Comparison of ENCODE assay signal across 27 cellular contexts in genomic region chr17:3697157-3697515, GRCh38. TPM values are rescaled to one million over a fixed set of nuclear protein-coding genes. Genes with fewer than 3 reads are reported as not detected.
DNase-seq lines count a peak whose midpoint lies in the region; ATAC-seq, FAIRE-seq and TF ChIP-seq lines count a peak whose summit lies in the region.
"Had no signal": no experiment of that assay in that cellular context is flagged by ENCODE, and none has a peak within 500 bp of the region (broad histone marks: within the 10 kb centered on the region; RNA-seq: fewer than 3 reads in every experiment).

No MANE protein-coding gene starts in this region.

- ATAC-seq in CD8-positive, alpha-beta T cell = no peak
- ATAC-seq in heart left ventricle = peak in 3 of 4 donors; percentile 38 to 40 (median 40)
- ATAC-seq in GM18502 (IDR thresholded peaks at IDR 0.05; ENCODE audit: poor library complexity, unreplicated experiment) = no peak
- ATAC-seq: activated T-cell treated with anti-CD3 and anti-CD28 coated beads, Interleukin-2, amount 50 U/mL, for 4 hours; effector memory CD8-positive, alpha-beta T cell; left lobe of liver had no signal

- H4K20me1 ChIP-seq in OCI-LY7 (ENCODE audit: insufficient read depth, low read length) = 0 out of 2 replicates have a peak, but pooled peaks cover 4% of the 10 kb centered on the region
- no peaks in the 10 kb centered on the region for H4K20me1 ChIP-seq in osteoblast (ENCODE audit: insufficient read depth, low read length)

- no peaks in the 10 kb centered on the region for H3K27me3 Mint-ChIP-seq in CD8-positive, alpha-beta T cell (ENCODE audit: low read depth)
- H3K27me3 Mint-ChIP-seq: effector memory CD8-positive, alpha-beta T cell had no signal

- H3K4me3 ChIP-seq in CD8-positive, alpha-beta T cell (ENCODE audit: low read depth, low read length) = no peak overlapping the region
- H3K4me3 ChIP-seq in OCI-LY7 (ENCODE audit: low read depth, low read length, poor library complexity, severe bottlenecking) (no peak overlapping the region), heart left ventricle (peak overlapping the region in 6 of 12 donors; percentile 50 to 68 (median 59)), osteoblast (ENCODE audit: insufficient read depth, low read length) (no peak overlapping the region)

- H3K9me3 ChIP-seq in CD8-positive, alpha-beta T cell (ENCODE audit: low read length) = no peaks in the 10 kb centered on the region
- H3K9me3 ChIP-seq in OCI-LY7 (ENCODE audit: low read length) = peaks cover 13% of the 10 kb centered on the region; the same call in 1 of the 2 replicates
- H3K9me3 ChIP-seq in heart left ventricle = peaks cover 0 to 9% (median 0%) of the 10 kb centered on the region in 12 donors
- peaks cover 4% of the 10 kb centered on the region for H3K9me3 ChIP-seq in osteoblast (ENCODE audit: low read depth, low read length)
- H3K9me3 ChIP-seq: adrenal gland had no signal

- H3K9me2 ChIP-seq in OCI-LY7 (ENCODE audit: insufficient read depth, low read length) = no peaks in the 10 kb centered on the region

- peaks cover 15% of the 10 kb centered on the region for H3K4me1 ChIP-seq in CD8-positive, alpha-beta T cell (ENCODE audit: insufficient read depth, low read length)
- H3K4me1 ChIP-seq in OCI-LY7 (ENCODE audit: insufficient read depth, low read length, poor library complexity, severe bottlenecking) = peaks cover 25% of the 10 kb centered on the region
- H3K4me1 ChIP-seq in heart left ventricle = peaks cover 0 to 23% (median 8%) of the 10 kb centered on the region in 12 donors
- H3K4me1 ChIP-seq in osteoblast (ENCODE audit: insufficient read depth, low read length) = peaks cover 12% of the 10 kb centered on the region

- H3K9me3 Mint-ChIP-seq in CD8-positive, alpha-beta T cell = no peaks in the 10 kb centered on the region
- H3K9me3 Mint-ChIP-seq: activated T-cell treated with anti-CD3 and anti-CD28 coated beads, Interleukin-2, amount 50 U/mL, for 4 hours; effector memory CD8-positive, alpha-beta T cell; immature natural killer cell; mesothelial cell of epicardium; neural crest cell had no signal

- no peak for TF ChIP-seq POLR2A in heart left ventricle (IDR thresholded peaks at IDR 0.05)
- TF ChIP-seq POLR2A in H54 (IDR thresholded peaks at IDR 0.05; ENCODE audit: low read depth, low read length) = no peak

- H3K4me1 Mint-ChIP-seq in CD8-positive, alpha-beta T cell (ENCODE audit: low read depth) = peaks cover 21% of the 10 kb centered on the region

- H3K27ac ChIP-seq in CD8-positive, alpha-beta T cell (ENCODE audit: low read depth, low read length) = no peak overlapping the region
- H3K27ac ChIP-seq in OCI-LY7 (ENCODE audit: low read depth, low read length, poor library complexity, severe bottlenecking) (peak overlapping the region; percentile 87), heart left ventricle (peak overlapping the region in 1 of 12 donors; percentile 29), osteoblast (ENCODE audit: low read depth, low read length) (no peak overlapping the region)
- H3K27ac ChIP-seq: adrenal gland, KMS-11, parathyroid adenoma, suprapubic skin had no signal

- H3K27ac Mint-ChIP-seq in CD8-positive, alpha-beta T cell = no peak overlapping the region
- H3K27ac Mint-ChIP-seq: brain, mesothelial cell of epicardium had no signal

- H2AFZ ChIP-seq in OCI-LY7 (ENCODE audit: low read length) (no peak overlapping the region), osteoblast (ENCODE audit: low read length) (no peak overlapping the region)

- H3K4me2 ChIP-seq in OCI-LY7 (ENCODE audit: low read length) = peak overlapping the region; percentile 75; the same call in 1 of the 2 replicates
- no peak overlapping the region for H3K4me2 ChIP-seq in osteoblast (ENCODE audit: insufficient read depth, low read length)
- H3K4me2 ChIP-seq: KMS-11 had no signal

- CTCF ChIA-PET in CD8-positive, alpha-beta T cell (lab: Charles Lee) = interaction anchor here (0.8 to 1.4 kb wide), 3 partner anchors 15 to 147 kb away, joined by 3 to 8 read pairs (median 3); no protein-coding TSS in a partner anchor
- CTCF ChIA-PET in OCI-LY7 (lab: Charles Lee; ENCODE audit: unreplicated experiment) = no interaction called here

- H3K27me3 ChIP-seq in CD8-positive, alpha-beta T cell (ENCODE audit: insufficient read depth, low read length) = no peaks in the 10 kb centered on the region
- peaks cover 0 to 39% (median 10%) of the 10 kb centered on the region in 9 donors for H3K27me3 ChIP-seq in heart left ventricle
- H3K27me3 ChIP-seq in osteoblast (ENCODE audit: insufficient read depth, low read length) = peaks cover 3% of the 10 kb centered on the region

- H3K36me3 Mint-ChIP-seq in CD8-positive, alpha-beta T cell = peaks cover 2% of the 10 kb centered on the region
- H3K36me3 Mint-ChIP-seq: immature natural killer cell, mesothelial cell of epicardium had no signal

- H3K79me2 ChIP-seq in OCI-LY7 (ENCODE audit: insufficient read depth, low read depth, low read length) (peaks cover 37% of the 10 kb centered on the region), osteoblast (ENCODE audit: insufficient read depth, low read length) (no peaks in the 10 kb centered on the region)

- no peak for DNase-seq in CD8-positive, alpha-beta T cell
- no peak for DNase-seq in OCI-LY7 (ENCODE audit: low spot score)
- no peak for DNase-seq in heart left ventricle
- peak; percentile 64 for DNase-seq in osteoblast (ENCODE audit: insufficient read length, low spot score, missing footprints)
- no peak for DNase-seq in Kasumi-1 (lab: John Stamatoyannopoulos, UW)
- DNase-seq in H54 (ENCODE audit: insufficient read length, low spot score) = no peak
- no peak for DNase-seq in NCI-H2029 (lab: John Stamatoyannopoulos, UW)
- DNase-seq: activated CD4-positive, alpha-beta T cell treated with anti-CD3 and anti-CD28 coated beads for 4 hours; activated naive CD4-positive, alpha-beta T cell; activated T-cell treated with anti-CD3 and anti-CD28 coated beads, Interleukin-2, amount 50 U/mL, for 4 hours; adrenal gland; Calu3; DMS79 treated with DMSO at 0.1 percent for 48 hours; effector memory CD8-positive, alpha-beta T cell; erythroblast; foreskin fibroblast; immature natural killer cell; NCI-H146; stimulated activated naive CD4-positive, alpha-beta T cell had no signal

- 48 to 62% (median 55%) methylated on average over 8 to 9 of the region's 9 CpGs for WGBS in heart left ventricle, 4 donors

- TF ChIP-seq CTCF in CD8-positive, alpha-beta T cell (IDR thresholded peaks at IDR 0.05) = no peak
- TF ChIP-seq CTCF in OCI-LY7 (conservative IDR thresholded peaks at IDR 0.05; ENCODE audit: low read length) (no peak), heart left ventricle (IDR thresholded peaks at IDR 0.05) (no peak), osteoblast (IDR thresholded peaks at IDR 0.05; ENCODE audit: extremely low read depth, low read depth, low read length) (no peak)

- POLR2A ChIA-PET in CD8-positive, alpha-beta T cell (lab: Charles Lee) = no interaction called here
- POLR2A ChIA-PET in OCI-LY7 (lab: Charles Lee) = interaction anchor here (1.2 to 4.3 kb wide), 4 partner anchors 13 to 30 kb away, joined by 4 to 22 read pairs (median 10); partner anchors contain the start of gene HASPIN

- no TSS peak for BruUV-seq in OCI-LY7 (replicated peaks; lab: Mats Ljungman, UMichigan)

- FAIRE-seq in H54 (lab: Jason Lieb, UNC) = no peak

- intact Hi-C loops in CD8-positive, alpha-beta T cell (cut with DNase I, micrococcal nuclease) = no loop called here
- intact Hi-C loops in OCI-LY7 (cut with micrococcal nuclease; ENCODE audit: unreplicated experiment) = no loop called here
- intact Hi-C loops in heart left ventricle (cut with DNase I) = no loop called here

- no peaks in the 10 kb centered on the region for H3K36me3 ChIP-seq in CD8-positive, alpha-beta T cell (ENCODE audit: insufficient read depth, low read length)
- peaks cover 32% of the 10 kb centered on the region for H3K36me3 ChIP-seq in OCI-LY7 (ENCODE audit: insufficient read depth, low read length)
- H3K36me3 ChIP-seq in heart left ventricle = no peaks in the 10 kb centered on the region
- H3K36me3 ChIP-seq in osteoblast (ENCODE audit: insufficient read depth, low read length) = no peaks in the 10 kb centered on the region
- H3K36me3 ChIP-seq: adrenal gland, suprapubic skin had no signal

- H3K4me3 Mint-ChIP-seq in CD8-positive, alpha-beta T cell = peak overlapping the region; percentile 50

RNA-seq across cellular contexts. Expression of gene P2RX5, which starts 1.2 kb away (rescaled TPM):
- total RNA-seq in CD8-positive, alpha-beta T cell = 10 to 100 TPM; 15.3 to 18.7 TPM
- 143 and 150 TPM in 2 replicates for total RNA-seq in OCI-LY7 (2014; rRNA removed; shearing (Covaris generic))
- 173 and 195 TPM in 2 replicates for total RNA-seq in OCI-LY7 (2022)
- total RNA-seq in heart left ventricle = 10 to 100 TPM in 6 of 9 donors, 1 to 10 TPM in 3; 5.4 to 66.4 (median 14.3) TPM
- 100 to 1,000 TPM in 1 of 2 donors, 10 to 100 TPM in 1; 13.1 to 108 TPM for polyA plus RNA-seq in heart left ventricle
- 0.36 TPM in 1 of 2 replicates, not detected in the other for total RNA-seq in osteoblast
- total RNA-seq: left lobe of liver had no signal

RNA-seq across cellular contexts. Expression of gene HASPIN, which starts 26.6 kb away (rescaled TPM):
- total RNA-seq in CD8-positive, alpha-beta T cell = under 1 TPM; 0.38 to 0.58 TPM
- 60.8 and 88.6 TPM in 2 replicates for total RNA-seq in OCI-LY7 (2014; rRNA removed; shearing (Covaris generic))
- 66.2 and 71.3 TPM in 2 replicates for total RNA-seq in OCI-LY7 (2022)
- 1 to 10 TPM in 1 of 9 donors, under 1 TPM in 8; 0.15 to 2.1 (median 0.32) TPM for total RNA-seq in heart left ventricle
- polyA plus RNA-seq in heart left ventricle = 1 to 10 TPM in 1 of 2 donors, not detected in 1; 1.1 TPM
- total RNA-seq in osteoblast = 1.4 and 1.5 TPM in 2 replicates

RNA-seq across cellular contexts. Expression of gene EMC6, which starts 28.5 kb away (rescaled TPM):
- total RNA-seq in CD8-positive, alpha-beta T cell = 10 to 100 TPM; 39.4 to 41.6 TPM
- total RNA-seq in OCI-LY7 (2014; rRNA removed; shearing (Covaris generic)) = 32.5 and 36.0 TPM in 2 replicates
- 53.7 and 54.6 TPM in 2 replicates for total RNA-seq in OCI-LY7 (2022)
- total RNA-seq in heart left ventricle = 10 to 100 TPM; 24.2 to 78.2 (median 51.9) TPM
- polyA plus RNA-seq in heart left ventricle = 100 to 1,000 TPM; 141 to 190 TPM
- 12.7 and 13.8 TPM in 2 replicates for total RNA-seq in osteoblast

RNA-seq across cellular contexts. Expression of gene TAX1BP3, which starts 28.8 kb away (rescaled TPM):
- 1 to 10 TPM; 5.5 to 5.8 TPM for total RNA-seq in CD8-positive, alpha-beta T cell
- 12.4 and 19.8 TPM in 2 replicates for total RNA-seq in OCI-LY7 (2014; rRNA removed; shearing (Covaris generic))
- 24.3 and 24.8 TPM in 2 replicates for total RNA-seq in OCI-LY7 (2022)
- total RNA-seq in heart left ventricle = 100 to 1,000 TPM; 122 to 291 (median 177) TPM
- 100 to 1,000 TPM; 131 to 203 TPM for polyA plus RNA-seq in heart left ventricle
- 149 and 164 TPM in 2 replicates for total RNA-seq in osteoblast

Comparison
In these comparisons a context has a peak if more than half of its experiments do, and no peak if none do; other contexts are left out.
1. ATAC-seq: peak in heart left ventricle (3 of 4); none in CD8-positive, alpha-beta T cell (single experiment) and GM18502 (single experiment).
2. RNA of gene HASPIN, which starts 26.6 kb away (total RNA-seq): 60.8 to 88.6 TPM in OCI-LY7; 1.4 to 1.5 TPM in osteoblast, 0.38 to 0.58 TPM in CD8-positive, alpha-beta T cell and 0.15 to 2.1 TPM in heart left ventricle; every median in the first group is over 10 times any median in the second.